In the genomic region with DNA sequence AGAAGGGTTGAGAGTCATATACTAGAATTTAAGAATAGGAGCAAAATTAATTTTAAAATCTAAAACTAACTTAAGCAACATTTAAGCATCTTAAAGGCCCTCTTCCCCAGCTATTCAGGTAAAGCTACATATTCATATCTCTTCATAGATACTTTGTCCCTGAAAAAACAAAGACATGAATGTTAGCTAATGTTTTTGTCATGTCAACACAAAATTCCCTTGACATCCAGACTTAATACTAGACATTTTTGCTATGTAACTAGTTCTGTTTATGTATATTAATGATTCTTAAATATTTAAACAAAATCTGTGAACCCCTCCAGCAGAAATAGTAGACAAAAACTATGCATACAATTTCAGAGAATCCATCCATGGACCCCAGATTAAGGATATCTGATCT, we compare ENCODE assay signal across 17 cellular contexts. TPM values are rescaled to one million over a fixed set of nuclear protein-coding genes. Genes with fewer than 3 reads are reported as not detected.
DNase-seq lines count a peak whose midpoint lies in the region; ATAC-seq, FAIRE-seq and TF ChIP-seq lines count a peak whose summit lies in the region.
"Had no signal": no experiment of that assay in that cellular context is flagged by ENCODE, and none has a peak within 500 bp of the region (broad histone marks: within the 10 kb centered on the region; RNA-seq: fewer than 3 reads in every experiment).

No MANE protein-coding gene starts in this region.

- DNase-seq in activated T-cell treated with anti-CD3 and anti-CD28 coated beads, Interleukin-2, amount 50 U/mL, for 24 hours: no peak
- DNase-seq in activated T-cell treated with anti-CD3 and anti-CD28 coated beads, Interleukin-2, amount 50 U/mL, for 1 hour: no peak
- DNase-seq in HepG2 (ENCODE audit: low spot score) (no peak), right lobe of liver (no peak), aorta (no peak)
- DNase-seq in central memory CD8-positive, alpha-beta T cell (ENCODE audit: low spot score in 2 of 2): no peak
- no peak for DNase-seq in stimulated activated effector memory CD8-positive, alpha-beta T cell treated with anti-CD3 and anti-CD28 coated beads, Interleukin-12 subunit alpha, Interleukin-12 subunit beta, amount 100 ng/mL, for 72 hours (ENCODE audit: low spot score in 2 of 2)
- DNase-seq: 8988T, AML-193, DMS79, EL, H7 had no signal

- no peaks in the 10 kb centered on the region for H3K9me3 Mint-ChIP-seq in activated T-cell treated with anti-CD3 and anti-CD28 coated beads, Interleukin-2, amount 50 U/mL, for 24 hours
- H3K9me3 Mint-ChIP-seq in central memory CD8-positive, alpha-beta T cell: no peaks in the 10 kb centered on the region
- no peaks in the 10 kb centered on the region for H3K9me3 Mint-ChIP-seq in stimulated activated effector memory CD8-positive, alpha-beta T cell treated with anti-CD3 and anti-CD28 coated beads, Interleukin-12 subunit alpha, Interleukin-12 subunit beta, amount 100 ng/mL, for 72 hours
- H3K9me3 Mint-ChIP-seq: GM23338 had no signal

- POLR2A ChIA-PET in HepG2 (lab: Yijun Ruan, JAX): no interaction called here

- no peak overlapping the region for H3K4me3 Mint-ChIP-seq in activated T-cell treated with anti-CD3 and anti-CD28 coated beads, Interleukin-2, amount 50 U/mL, for 24 hours
- H3K4me3 Mint-ChIP-seq in central memory CD8-positive, alpha-beta T cell: no peak overlapping the region
- no peak overlapping the region for H3K4me3 Mint-ChIP-seq in stimulated activated effector memory CD8-positive, alpha-beta T cell treated with anti-CD3 and anti-CD28 coated beads, Interleukin-12 subunit alpha, Interleukin-12 subunit beta, amount 100 ng/mL, for 72 hours
- H3K4me3 Mint-ChIP-seq: GM23338 had no signal

- TF ChIP-seq POLR2A in HepG2 (IDR thresholded peaks at IDR 0.05; ENCODE audit: insufficient read depth in 1 of 2, low read depth in 2 of 2, low read length in 2 of 2): no peak
- TF ChIP-seq POLR2A in right lobe of liver (IDR thresholded peaks at IDR 0.05): no peak

- 0 out of 2 replicates have a peak, but pooled peaks cover 2% of the 10 kb centered on the region for H4K20me1 ChIP-seq in HepG2 (ENCODE audit: insufficient read depth, low read length)

- ATAC-seq in HepG2 (no peak), right lobe of liver (no peak), HG03045 (IDR thresholded peaks at IDR 0.05; ENCODE audit: unreplicated experiment) (no peak), aorta (ENCODE audit: low FRiP score) (no peak)
- ATAC-seq in central memory CD8-positive, alpha-beta T cell (replicated peaks; ENCODE audit: extremely low read depth, poor library complexity, severe bottlenecking): no peak
- no peak for ATAC-seq in stimulated activated effector memory CD8-positive, alpha-beta T cell treated with anti-CD3 and anti-CD28 coated beads, Interleukin-12 subunit alpha, Interleukin-12 subunit beta, amount 100 ng/mL, for 72 hours
- ATAC-seq: GM23338 had no signal

- H3K4me2 ChIP-seq in HepG2 (ENCODE audit: low read depth, low read length): no peak overlapping the region
- H3K4me2 ChIP-seq: BLaER1, GM23338 had no signal

- H3K27ac ChIP-seq in HepG2 (ENCODE audit: extremely low read length, insufficient read depth, low read length) (no peak overlapping the region), right lobe of liver (no peak overlapping the region), aorta (ENCODE audit: low read depth in 1 of 2, low read length in 2 of 2) (no peak overlapping the region)
- H3K27ac ChIP-seq: BLaER1 had no signal

- peaks cover 13% of the 10 kb centered on the region for H3K79me2 ChIP-seq in HepG2 (ENCODE audit: insufficient read depth, low read length)

- peak overlapping the region; percentile 47 for H3K27ac Mint-ChIP-seq in activated T-cell treated with anti-CD3 and anti-CD28 coated beads, Interleukin-2, amount 50 U/mL, for 24 hours
- peak overlapping the region; percentile 18 for H3K27ac Mint-ChIP-seq in central memory CD8-positive, alpha-beta T cell (ENCODE audit: low read depth)
- H3K27ac Mint-ChIP-seq in stimulated activated effector memory CD8-positive, alpha-beta T cell treated with anti-CD3 and anti-CD28 coated beads, Interleukin-12 subunit alpha, Interleukin-12 subunit beta, amount 100 ng/mL, for 72 hours: peak overlapping the region; percentile 30
- H3K27ac Mint-ChIP-seq: GM23338 had no signal

- TF ChIP-seq CTCF in HepG2 (CRISPR knock-in tag; IDR thresholded peaks at IDR 0.05) (no peak), right lobe of liver (IDR thresholded peaks at IDR 0.05) (no peak)

- intact Hi-C loops in HepG2 (cut with micrococcal nuclease; ENCODE audit: unreplicated experiment) (no loop called here), right lobe of liver (cut with DNase I) (no loop called here), aorta (cut with DNase I) (no loop called here)

- no peak overlapping the region for H2AFZ ChIP-seq in HepG2 (ENCODE audit: low read length)
- H2AFZ ChIP-seq: GM23338 had no signal

- FAIRE-seq in HepG2 (lab: Jason Lieb, UNC): no peak
- FAIRE-seq: G401.6, GM12891 had no signal

- H3K27me3 ChIP-seq in HepG2 (ENCODE audit: control insufficient read depth in 1 of 2, insufficient read depth in 2 of 2, low read length in 2 of 2): no peaks in the 10 kb centered on the region
- no peaks in the 10 kb centered on the region for H3K27me3 ChIP-seq in right lobe of liver
- no peaks in the 10 kb centered on the region for H3K27me3 ChIP-seq in aorta (ENCODE audit: control insufficient read depth in 1 of 2, insufficient read depth in 2 of 2, low read length in 1 of 2)
- H3K27me3 ChIP-seq: BLaER1 had no signal

- peaks cover 44% of the 10 kb centered on the region for H3K4me1 Mint-ChIP-seq in activated T-cell treated with anti-CD3 and anti-CD28 coated beads, Interleukin-2, amount 50 U/mL, for 24 hours (ENCODE audit: low read depth)
- H3K4me1 Mint-ChIP-seq in central memory CD8-positive, alpha-beta T cell: peaks cover 45% of the 10 kb centered on the region
- H3K4me1 Mint-ChIP-seq in stimulated activated effector memory CD8-positive, alpha-beta T cell treated with anti-CD3 and anti-CD28 coated beads, Interleukin-12 subunit alpha, Interleukin-12 subunit beta, amount 100 ng/mL, for 72 hours: peaks cover 42% of the 10 kb centered on the region

- in situ Hi-C loops in HepG2 (cut with HindIII; ENCODE audit: extremely low pct_ligation_motif_present, low pct_unique_long_range_greater_than_20kb): no loop called here

- no peak for TF ChIP-seq EP300 in HepG2 (IDR thresholded peaks at IDR 0.05; ENCODE audit: low read depth in 2 of 2, low read length in 2 of 2)
- no peak for TF ChIP-seq EP300 in HepG2 (CRISPR knock-in tag; IDR thresholded peaks at IDR 0.05; ENCODE audit: borderline replicate concordance)

- H3K36me3 ChIP-seq in HepG2 (replicated peaks in 1 of 2; ENCODE audit: control insufficient read depth in 1 of 2, insufficient read depth in 2 of 2, low read length in 2 of 2) (peaks cover 19 to 85% of the 10 kb centered on the region in 2 experiments), right lobe of liver (peaks cover 0 to 63% (median 22%) of the 10 kb centered on the region in 4 donors), aorta (ENCODE audit: control insufficient read depth in 1 of 2, insufficient read depth in 2 of 2, low read length in 1 of 2) (peaks cover 3 to 4% of the 10 kb centered on the region in 2 donors)

- no peak for TF ChIP-seq RAD21 in HepG2 (CRISPR knock-in tag; IDR thresholded peaks at IDR 0.05)

- no peak overlapping the region for H3K4me3 ChIP-seq in HepG2 (replicated peaks in 1 of 3; ENCODE audit: insufficient read depth in 1 of 3, low read depth in 2 of 3, low read length in 3 of 3)
- no peak overlapping the region for H3K4me3 ChIP-seq in right lobe of liver
- no peak overlapping the region for H3K4me3 ChIP-seq in aorta (ENCODE audit: low read length in 2 of 2)
- H3K4me3 ChIP-seq: BLaER1, GM23338 had no signal

- no TSS peak for BruUV-seq in HepG2 (replicated peaks; lab: Mats Ljungman, UMichigan)

- H3K9me3 ChIP-seq in HepG2 (ENCODE audit: low read length) (no peaks in the 10 kb centered on the region), right lobe of liver (no peaks in the 10 kb centered on the region), aorta (ENCODE audit: control insufficient read depth, low read length) (no peaks in the 10 kb centered on the region)
- H3K9me3 ChIP-seq: BLaER1 had no signal

- H3K4me1 ChIP-seq in HepG2 (ENCODE audit: insufficient read depth, low read length) (no peaks in the 10 kb centered on the region), right lobe of liver (no peaks in the 10 kb centered on the region), aorta (ENCODE audit: control insufficient read depth in 1 of 2, insufficient read depth in 2 of 2, low read length in 2 of 2) (no peaks in the 10 kb centered on the region)
- H3K4me1 ChIP-seq: BLaER1 had no signal

- H3K36me3 Mint-ChIP-seq in activated T-cell treated with anti-CD3 and anti-CD28 coated beads, Interleukin-2, amount 50 U/mL, for 24 hours (ENCODE audit: low read depth): peaks cover 91% of the 10 kb centered on the region
- peaks cover 50% of the 10 kb centered on the region for H3K36me3 Mint-ChIP-seq in central memory CD8-positive, alpha-beta T cell (ENCODE audit: insufficient read depth)
- H3K36me3 Mint-ChIP-seq in stimulated activated effector memory CD8-positive, alpha-beta T cell treated with anti-CD3 and anti-CD28 coated beads, Interleukin-12 subunit alpha, Interleukin-12 subunit beta, amount 100 ng/mL, for 72 hours: peaks cover 99% of the 10 kb centered on the region

- H3K9ac ChIP-seq in HepG2 (ENCODE audit: insufficient read depth, low read depth, low read length): no peak overlapping the region
- H3K9ac ChIP-seq: BLaER1 had no signal

- CTCF ChIA-PET in HepG2 (lab: Yijun Ruan, JAX; ENCODE audit: low intra/inter-chr PET ratio, low total read pairs): no interaction called here

- H3K27me3 Mint-ChIP-seq in activated T-cell treated with anti-CD3 and anti-CD28 coated beads, Interleukin-2, amount 50 U/mL, for 24 hours: no peaks in the 10 kb centered on the region
- H3K27me3 Mint-ChIP-seq in central memory CD8-positive, alpha-beta T cell: no peaks in the 10 kb centered on the region

RNA-seq across cellular contexts. Expression of gene BAZ1B, which starts 43.5 kb away (rescaled TPM):
- total RNA-seq in HepG2 (2016; rRNA removed; fragmentation: Illumina TruSeq; extraction: Trizol) (69.4 and 93.4 TPM in 2 replicates), right lobe of liver (10 to 100 TPM; 19.3 to 26.2 (median 25.0) TPM), aorta (10 to 100 TPM; 49.3 to 60.0 TPM)
- total RNA-seq in HepG2 (2016; cell fraction: cytosol; rRNA removed; fragmentation: Illumina TruSeq; extraction: Trizol; ENCODE audit: low read depth): 29.9 and 35.0 TPM in 2 replicates
- 68.0 and 83.9 TPM in 2 replicates for total RNA-seq in HepG2 (2016; cell fraction: insoluble cytoplasmic fraction; rRNA removed; fragmentation: Illumina TruSeq; extraction: Trizol)
- total RNA-seq in HepG2 (2016; cell fraction: membrane; rRNA removed; fragmentation: Illumina TruSeq; extraction: Trizol): 26.8 and 29.8 TPM in 2 replicates
- total RNA-seq in HepG2 (2016; cell fraction: nucleus; rRNA removed; fragmentation: Illumina TruSeq; extraction: Trizol): 55.8 and 62.8 TPM in 2 replicates
- polyA plus RNA-seq in HepG2 (2011; rRNA removed) (16.0 and 18.6 TPM in 2 replicates), aorta (10 to 100 TPM; 19.1 to 23.9 TPM)
- 11.7 and 16.5 TPM in 2 replicates for polyA plus RNA-seq in HepG2 (2011; cell fraction: cytosol; rRNA removed)
- 12.5 and 14.6 TPM in 2 replicates for polyA plus RNA-seq in HepG2 (2011; cell fraction: nucleus; rRNA removed)
- 30.4 and 30.5 TPM in 2 replicates for polyA plus RNA-seq in HepG2 (2012)
- 2.1 and 2.4 TPM in 2 replicates for polyA plus RNA-seq in HepG2 (2016; cell fraction: cytosol; fragmentation: Illumina TruSeq; extraction: Trizol; ENCODE audit: low read depth)
- polyA plus RNA-seq in HepG2 (2016; cell fraction: insoluble cytoplasmic fraction; fragmentation: Illumina TruSeq; extraction: Trizol; ENCODE audit: low read depth): 54.0 and 59.8 TPM in 2 replicates
- polyA plus RNA-seq in HepG2 (2016; cell fraction: membrane; fragmentation: Illumina TruSeq; extraction: Trizol; ENCODE audit: low read depth): 6.2 and 7.3 TPM in 2 replicates
- 62.5 and 70.0 TPM in 2 replicates for polyA plus RNA-seq in HepG2 (2016; cell fraction: nucleus; fragmentation: Illumina TruSeq; extraction: Trizol; ENCODE audit: insufficient read depth, low read depth)
- polyA minus RNA-seq in HepG2 (2011; rRNA and poly(A)+ RNA removed; ENCODE audit: low replicate concordance): 27.5 and 49.4 TPM in 2 replicates
- 27.1 and 30.7 TPM in 2 replicates for polyA minus RNA-seq in HepG2 (2011; cell fraction: cytosol; rRNA and poly(A)+ RNA removed)
- polyA minus RNA-seq in HepG2 (2011; cell fraction: nucleus; rRNA and poly(A)+ RNA removed): 31.3 and 44.1 TPM in 2 replicates

RNA-seq across cellular contexts. Expression of gene FZD9, which starts 45.0 kb away (rescaled TPM):
- 0.87 and 2.2 TPM in 2 replicates for total RNA-seq in HepG2 (2016; rRNA removed; fragmentation: Illumina TruSeq; extraction: Trizol)
- 0.88 and 1.5 TPM in 2 replicates for total RNA-seq in HepG2 (2016; cell fraction: cytosol; rRNA removed; fragmentation: Illumina TruSeq; extraction: Trizol; ENCODE audit: low read depth)
- 1.0 and 2.2 TPM in 2 replicates for total RNA-seq in HepG2 (2016; cell fraction: insoluble cytoplasmic fraction; rRNA removed; fragmentation: Illumina TruSeq; extraction: Trizol)
- total RNA-seq in HepG2 (2016; cell fraction: membrane; rRNA removed; fragmentation: Illumina TruSeq; extraction: Trizol): 2.2 and 2.9 TPM in 2 replicates
- total RNA-seq in HepG2 (2016; cell fraction: nucleus; rRNA removed; fragmentation: Illumina TruSeq; extraction: Trizol): 1.5 and 1.7 TPM in 2 replicates
- polyA plus RNA-seq in HepG2 (2011; rRNA removed): 0.53 and 0.94 TPM in 2 replicates
- 0.90 and 1.4 TPM in 2 replicates for polyA plus RNA-seq in HepG2 (2011; cell fraction: cytosol; rRNA removed)
- polyA plus RNA-seq in HepG2 (2011; cell fraction: nucleus; rRNA removed): 1.0 and 1.3 TPM in 2 replicates
- polyA plus RNA-seq in HepG2 (2012): 0.43 and 0.53 TPM in 2 replicates
- 0.84 and 1.2 TPM in 2 replicates for polyA plus RNA-seq in HepG2 (2016; cell fraction: cytosol; fragmentation: Illumina TruSeq; extraction: Trizol; ENCODE audit: low read depth)
- 0.85 and 1.4 TPM in 2 replicates for polyA plus RNA-seq in HepG2 (2016; cell fraction: insoluble cytoplasmic fraction; fragmentation: Illumina TruSeq; extraction: Trizol; ENCODE audit: low read depth)
- 1.8 and 2.0 TPM in 2 replicates for polyA plus RNA-seq in HepG2 (2016; cell fraction: membrane; fragmentation: Illumina TruSeq; extraction: Trizol; ENCODE audit: low read depth)
- polyA plus RNA-seq in HepG2 (2016; cell fraction: nucleus; fragmentation: Illumina TruSeq; extraction: Trizol; ENCODE audit: insufficient read depth, low read depth): 2.1 and 2.2 TPM in 2 replicates
- 0.54 and 5.2 TPM in 2 replicates for polyA minus RNA-seq in HepG2 (2011; rRNA and poly(A)+ RNA removed; ENCODE audit: low replicate concordance)
- 1.2 and 1.4 TPM in 2 replicates for polyA minus RNA-seq in HepG2 (2011; cell fraction: cytosol; rRNA and poly(A)+ RNA removed)
- 1.5 and 2.3 TPM in 2 replicates for polyA minus RNA-seq in HepG2 (2011; cell fraction: nucleus; rRNA and poly(A)+ RNA removed)
- total RNA-seq in right lobe of liver: under 1 TPM in 2 of 6 experiments, not detected in 4; 0.09 to 0.27 TPM
- under 1 TPM in 1 of 2 donors, not detected in 1; 0.21 TPM for total RNA-seq in aorta
- under 1 TPM in 1 of 2 donors, not detected in 1; 0.20 TPM for polyA plus RNA-seq in aorta
